31 cellular contexts compared by ENCODE assay signal in genomic region chr5:125812631-125813030, GRCh38.
"Had no signal": no experiment of that assay in that cellular context is flagged by ENCODE, and none has a peak within 500 bp of the region (broad histone marks: within the 10 kb centered on the region; RNA-seq: fewer than 3 reads in every experiment).

No MANE protein-coding gene starts in this region.

- H3K9me3 Mint-ChIP-seq: activated CD4-positive, alpha-beta memory T cell treated with anti-CD3 and anti-CD28 coated beads, Interleukin-2, amount 10 ng/mL, durations not matched to agents 7 days and 5 days; activated CD4-positive, alpha-beta T cell treated with anti-CD3 and anti-CD28 coated beads, Interleukin-2, amount 10 ng/mL, durations not matched to agents 7 days and 5 days; activated naive CD4-positive, alpha-beta T cell treated with anti-CD3 and anti-CD28 coated beads, Interleukin-2, amount 10 ng/mL, durations not matched to agents 7 days and 5 days; activated naive CD8-positive, alpha-beta T cell treated with anti-CD3 and anti-CD28 coated beads, Interleukin-2, amount 10 ng/mL, durations not matched to agents 7 days and 5 days; naive B cell; stimulated activated naive B cell treated with anti-CD40 and anti-IgM and Interleukin-4, amounts not matched to agents 10 μg/mL and 1 μg/mL and 100 μg/mL, for 72 hours had no signal

- H3K4me1 ChIP-seq: ascending aorta, esophagus muscularis mucosa, foreskin keratinocyte, heart right ventricle, pancreas, psoas muscle, stomach, tibial nerve had no signal

- H3K4me1 Mint-ChIP-seq: activated CD4-positive, alpha-beta memory T cell treated with anti-CD3 and anti-CD28 coated beads, Interleukin-2, amount 10 ng/mL, durations not matched to agents 7 days and 5 days; activated CD4-positive, alpha-beta T cell treated with anti-CD3 and anti-CD28 coated beads, Interleukin-2, amount 10 ng/mL, durations not matched to agents 7 days and 5 days; activated naive CD4-positive, alpha-beta T cell treated with anti-CD3 and anti-CD28 coated beads, Interleukin-2, amount 10 ng/mL, durations not matched to agents 7 days and 5 days; activated naive CD8-positive, alpha-beta T cell treated with anti-CD3 and anti-CD28 coated beads, Interleukin-2, amount 10 ng/mL, durations not matched to agents 7 days and 5 days; naive B cell; stimulated activated naive B cell treated with anti-CD40 and anti-IgM and Interleukin-4, amounts not matched to agents 10 μg/mL and 1 μg/mL and 100 μg/mL, for 72 hours; T-helper 17 cell had no signal

- H3K27ac Mint-ChIP-seq: activated CD4-positive, alpha-beta memory T cell treated with anti-CD3 and anti-CD28 coated beads, Interleukin-2, amount 10 ng/mL, durations not matched to agents 7 days and 5 days; activated CD4-positive, alpha-beta T cell treated with anti-CD3 and anti-CD28 coated beads, Interleukin-2, amount 10 ng/mL, durations not matched to agents 7 days and 5 days; activated naive CD4-positive, alpha-beta T cell treated with anti-CD3 and anti-CD28 coated beads, Interleukin-2, amount 10 ng/mL, durations not matched to agents 7 days and 5 days; activated naive CD8-positive, alpha-beta T cell treated with anti-CD3 and anti-CD28 coated beads, Interleukin-2, amount 10 ng/mL, durations not matched to agents 7 days and 5 days; activated T-cell treated with anti-CD3 and anti-CD28 coated beads, Interleukin-2, amount 50 U/mL, for 24 hours; naive B cell; nephron progenitor cell; stimulated activated naive B cell treated with anti-CD40 and anti-IgM and Interleukin-4, amounts not matched to agents 10 μg/mL and 1 μg/mL and 100 μg/mL, for 72 hours; T-helper 17 cell had no signal

- ATAC-seq: foreskin keratinocyte; heart right ventricle; left cardiac atrium; left ventricle myocardium superior; pancreas; psoas muscle; right cardiac atrium; stimulated activated naive B cell treated with anti-CD40 and anti-IgM and Interleukin-4, amounts not matched to agents 10 μg/mL and 1 μg/mL and 100 μg/mL, for 72 hours; T-helper 17 cell had no signal

- H3K27me3 ChIP-seq: ascending aorta, cardiac muscle cell, esophagus muscularis mucosa, foreskin keratinocyte, heart right ventricle, pancreas, stomach, tibial nerve had no signal

- H3K27me3 Mint-ChIP-seq: activated CD4-positive, alpha-beta memory T cell treated with anti-CD3 and anti-CD28 coated beads, Interleukin-2, amount 10 ng/mL, durations not matched to agents 7 days and 5 days; activated CD4-positive, alpha-beta T cell treated with anti-CD3 and anti-CD28 coated beads, Interleukin-2, amount 10 ng/mL, durations not matched to agents 7 days and 5 days; activated naive CD4-positive, alpha-beta T cell treated with anti-CD3 and anti-CD28 coated beads, Interleukin-2, amount 10 ng/mL, durations not matched to agents 7 days and 5 days; activated naive CD8-positive, alpha-beta T cell treated with anti-CD3 and anti-CD28 coated beads, Interleukin-2, amount 10 ng/mL, durations not matched to agents 7 days and 5 days; activated T-cell treated with anti-CD3 and anti-CD28 coated beads, Interleukin-2, amount 50 U/mL, for 24 hours; brain; stimulated activated naive B cell treated with anti-CD40 and anti-IgM and Interleukin-4, amounts not matched to agents 10 μg/mL and 1 μg/mL and 100 μg/mL, for 72 hours; T-helper 17 cell had no signal

- H3K36me3 ChIP-seq: ascending aorta, cardiac muscle cell, esophagus muscularis mucosa, heart right ventricle, pancreas, stomach, tibial nerve had no signal

- H3K4me3 ChIP-seq: ascending aorta, cardiac muscle cell, esophagus muscularis mucosa, heart right ventricle, pancreas, psoas muscle, stomach, tibial nerve had no signal

- H3K36me3 Mint-ChIP-seq: activated naive CD4-positive, alpha-beta T cell treated with anti-CD3 and anti-CD28 coated beads, Interleukin-2, amount 10 ng/mL, durations not matched to agents 7 days and 5 days; activated naive CD8-positive, alpha-beta T cell treated with anti-CD3 and anti-CD28 coated beads, Interleukin-2, amount 10 ng/mL, durations not matched to agents 7 days and 5 days; brain; naive B cell; stimulated activated naive B cell treated with anti-CD40 and anti-IgM and Interleukin-4, amounts not matched to agents 10 μg/mL and 1 μg/mL and 100 μg/mL, for 72 hours had no signal

- H3K9me3 ChIP-seq: ascending aorta, esophagus muscularis mucosa, heart right ventricle, pancreas, psoas muscle, stomach, tibial nerve had no signal

- H3K27ac ChIP-seq: ascending aorta, cardiac muscle cell, esophagus muscularis mucosa, foreskin keratinocyte, heart right ventricle, pancreas, psoas muscle, stomach, tibial nerve had no signal

- DNase-seq: activated CD4-positive, alpha-beta memory T cell treated with anti-CD3 and anti-CD28 coated beads, Interleukin-2, amount 10 ng/mL, durations not matched to agents 7 days and 5 days; activated CD4-positive, alpha-beta T cell treated with anti-CD3 and anti-CD28 coated beads, Interleukin-2, amount 10 ng/mL, durations not matched to agents 7 days and 5 days; activated CD4-positive, CD25-positive, alpha-beta regulatory T cell treated with anti-CD3 and anti-CD28 coated beads, Interleukin-2, amount 50 U/mL, for 72 hours; activated CD8-positive, alpha-beta memory T cell treated with anti-CD3 and anti-CD28 coated beads, Interleukin-2, amount 50 U/mL, for 48 hours; activated gamma-delta T cell; activated naive CD4-positive, alpha-beta T cell treated with anti-CD3 and anti-CD28 coated beads, Interleukin-2, amount 10 ng/mL, durations not matched to agents 7 days and 5 days; activated naive CD8-positive, alpha-beta T cell treated with anti-CD3 and anti-CD28 coated beads, Interleukin-2, amount 10 ng/mL, durations not matched to agents 7 days and 5 days; activated T-cell treated with anti-CD3 and anti-CD28 coated beads, Interleukin-2, amount 50 U/mL, for 24 hours; cortex of kidney; foreskin keratinocyte; heart right ventricle; islet precursor cell; left cardiac atrium; left ventricle myocardium superior; naive B cell; nephron progenitor cell; nucleus accumbens; pancreas; psoas muscle; right cardiac atrium; stimulated activated CD4-positive, alpha-beta T cell treated with anti-CD3 and anti-CD28 coated beads, Interleukin-15, amount 100 ng/mL, for 24 hours; stimulated activated CD4-positive, alpha-beta T cell treated with anti-CD3 and anti-CD28 coated beads, Interleukin-2, amount 100 ng/mL, for 24 hours; stimulated activated naive B cell treated with anti-CD40 and anti-IgM and Interleukin-4, amounts not matched to agents 10 μg/mL and 1 μg/mL and 100 μg/mL, for 72 hours; stomach; T-helper 17 cell; T1000 had no signal

- H3K4me3 Mint-ChIP-seq: activated CD4-positive, alpha-beta memory T cell treated with anti-CD3 and anti-CD28 coated beads, Interleukin-2, amount 10 ng/mL, durations not matched to agents 7 days and 5 days; activated CD4-positive, alpha-beta T cell treated with anti-CD3 and anti-CD28 coated beads, Interleukin-2, amount 10 ng/mL, durations not matched to agents 7 days and 5 days; activated naive CD4-positive, alpha-beta T cell treated with anti-CD3 and anti-CD28 coated beads, Interleukin-2, amount 10 ng/mL, durations not matched to agents 7 days and 5 days; activated naive CD8-positive, alpha-beta T cell treated with anti-CD3 and anti-CD28 coated beads, Interleukin-2, amount 10 ng/mL, durations not matched to agents 7 days and 5 days; activated T-cell treated with anti-CD3 and anti-CD28 coated beads, Interleukin-2, amount 50 U/mL, for 24 hours; brain; naive B cell; nephron progenitor cell; stimulated activated naive B cell treated with anti-CD40 and anti-IgM and Interleukin-4, amounts not matched to agents 10 μg/mL and 1 μg/mL and 100 μg/mL, for 72 hours; T-helper 17 cell had no signal
